ENCODE assay signal across 1 cellular context in the genomic region with DNA sequence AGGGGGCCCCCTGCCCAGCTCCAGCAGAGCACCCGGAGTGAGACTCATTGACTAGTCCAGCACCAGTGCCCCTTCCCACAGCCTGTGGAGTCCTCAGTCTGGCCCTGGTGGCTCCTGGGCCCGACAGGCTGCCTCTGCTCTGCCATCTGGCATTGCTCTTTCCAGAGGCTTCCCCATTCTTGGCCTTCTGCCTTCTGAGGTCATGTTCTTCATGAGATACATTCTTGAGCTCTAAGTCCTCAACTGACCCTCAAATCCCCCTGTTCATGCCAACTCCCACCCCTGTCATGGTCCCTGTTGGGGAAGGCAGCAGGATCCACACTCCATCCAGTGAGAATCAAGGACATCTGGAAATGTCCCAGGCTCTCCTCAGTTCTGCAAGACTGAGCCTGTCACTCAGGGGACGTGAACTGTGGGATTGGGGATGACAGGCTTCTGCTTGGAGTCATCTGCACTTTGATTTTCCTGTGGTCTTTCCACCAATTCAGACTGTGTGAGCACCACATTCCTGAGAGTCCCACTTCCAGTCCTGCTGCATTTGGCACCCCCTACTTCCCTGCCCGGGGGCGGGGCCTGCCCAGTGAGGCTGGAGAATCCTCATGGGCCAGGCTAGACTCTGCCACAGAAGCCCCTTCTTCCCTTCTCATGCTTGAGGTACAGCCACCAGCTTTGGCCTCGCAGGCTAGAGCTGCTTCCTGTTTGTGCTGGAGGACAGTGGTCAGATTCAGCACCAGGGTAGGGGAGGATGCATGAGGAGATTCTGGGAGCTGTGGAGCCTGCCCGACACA.
TF ChIP-seq lines count a peak whose summit lies in the region.

No MANE protein-coding gene starts in this region.

TF ChIP-seq in WTC11, 78 proteins besides CTCF, POLR2A, EP300 and RAD21 (continued from another document):
- no peak for TF ChIP-seq ZNF425 (CRISPR knock-in tag; conservative IDR thresholded peaks at IDR 0.05)
- no peak for TF ChIP-seq PRRX2 (CRISPR knock-in tag; IDR thresholded peaks at IDR 0.05)
- no peak for TF ChIP-seq AR (CRISPR knock-in tag; IDR thresholded peaks at IDR 0.05)
- TF ChIP-seq, protein P1, sequence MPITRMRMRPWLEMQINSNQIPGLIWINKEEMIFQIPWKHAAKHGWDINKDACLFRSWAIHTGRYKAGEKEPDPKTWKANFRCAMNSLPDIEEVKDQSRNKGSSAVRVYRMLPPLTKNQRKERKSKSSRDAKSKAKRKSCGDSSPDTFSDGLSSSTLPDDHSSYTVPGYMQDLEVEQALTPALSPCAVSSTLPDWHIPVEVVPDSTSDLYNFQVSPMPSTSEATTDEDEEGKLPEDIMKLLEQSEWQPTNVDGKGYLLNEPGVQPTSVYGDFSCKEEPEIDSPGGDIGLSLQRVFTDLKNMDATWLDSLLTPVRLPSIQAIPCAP (CRISPR knock-in tag; IDR thresholded peaks at IDR 0.05), result no peak
- no peak for TF ChIP-seq ERG (CRISPR knock-in tag; IDR thresholded peaks at IDR 0.05)
- no peak for TF ChIP-seq RELA (CRISPR knock-in tag; IDR thresholded peaks at IDR 0.05; ENCODE audit: borderline replicate concordance)
- TF ChIP-seq HMGA2 (CRISPR knock-in tag; IDR thresholded peaks at IDR 0.05), result no peak
- TF ChIP-seq NR3C1 (CRISPR knock-in tag; conservative IDR thresholded peaks at IDR 0.05; ENCODE audit: low read depth), result no peak
- TF ChIP-seq, protein P2, sequence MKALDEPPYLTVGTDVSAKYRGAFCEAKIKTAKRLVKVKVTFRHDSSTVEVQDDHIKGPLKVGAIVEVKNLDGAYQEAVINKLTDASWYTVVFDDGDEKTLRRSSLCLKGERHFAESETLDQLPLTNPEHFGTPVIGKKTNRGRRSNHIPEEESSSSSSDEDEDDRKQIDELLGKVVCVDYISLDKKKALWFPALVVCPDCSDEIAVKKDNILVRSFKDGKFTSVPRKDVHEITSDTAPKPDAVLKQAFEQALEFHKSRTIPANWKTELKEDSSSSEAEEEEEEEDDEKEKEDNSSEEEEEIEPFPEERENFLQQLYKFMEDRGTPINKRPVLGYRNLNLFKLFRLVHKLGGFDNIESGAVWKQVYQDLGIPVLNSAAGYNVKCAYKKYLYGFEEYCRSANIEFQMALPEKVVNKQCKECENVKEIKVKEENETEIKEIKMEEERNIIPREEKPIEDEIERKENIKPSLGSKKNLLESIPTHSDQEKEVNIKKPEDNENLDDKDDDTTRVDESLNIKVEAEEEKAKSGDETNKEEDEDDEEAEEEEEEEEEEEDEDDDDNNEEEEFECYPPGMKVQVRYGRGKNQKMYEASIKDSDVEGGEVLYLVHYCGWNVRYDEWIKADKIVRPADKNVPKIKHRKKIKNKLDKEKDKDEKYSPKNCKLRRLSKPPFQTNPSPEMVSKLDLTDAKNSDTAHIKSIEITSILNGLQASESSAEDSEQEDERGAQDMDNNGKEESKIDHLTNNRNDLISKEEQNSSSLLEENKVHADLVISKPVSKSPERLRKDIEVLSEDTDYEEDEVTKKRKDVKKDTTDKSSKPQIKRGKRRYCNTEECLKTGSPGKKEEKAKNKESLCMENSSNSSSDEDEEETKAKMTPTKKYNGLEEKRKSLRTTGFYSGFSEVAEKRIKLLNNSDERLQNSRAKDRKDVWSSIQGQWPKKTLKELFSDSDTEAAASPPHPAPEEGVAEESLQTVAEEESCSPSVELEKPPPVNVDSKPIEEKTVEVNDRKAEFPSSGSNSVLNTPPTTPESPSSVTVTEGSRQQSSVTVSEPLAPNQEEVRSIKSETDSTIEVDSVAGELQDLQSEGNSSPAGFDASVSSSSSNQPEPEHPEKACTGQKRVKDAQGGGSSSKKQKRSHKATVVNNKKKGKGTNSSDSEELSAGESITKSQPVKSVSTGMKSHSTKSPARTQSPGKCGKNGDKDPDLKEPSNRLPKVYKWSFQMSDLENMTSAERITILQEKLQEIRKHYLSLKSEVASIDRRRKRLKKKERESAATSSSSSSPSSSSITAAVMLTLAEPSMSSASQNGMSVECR (CRISPR knock-in tag; IDR thresholded peaks at IDR 0.05; ENCODE audit: borderline replicate concordance), result no peak
- no peak for TF ChIP-seq EMX1 (CRISPR knock-in tag; IDR thresholded peaks at IDR 0.05)
- TF ChIP-seq ZNF263 (CRISPR knock-in tag; IDR thresholded peaks at IDR 0.05; ENCODE audit: low read depth), result no peak
TF ChIP-seq in WTC11: peak in this region for 0.
